1 cellular context compared by ENCODE assay signal in the genomic region with DNA sequence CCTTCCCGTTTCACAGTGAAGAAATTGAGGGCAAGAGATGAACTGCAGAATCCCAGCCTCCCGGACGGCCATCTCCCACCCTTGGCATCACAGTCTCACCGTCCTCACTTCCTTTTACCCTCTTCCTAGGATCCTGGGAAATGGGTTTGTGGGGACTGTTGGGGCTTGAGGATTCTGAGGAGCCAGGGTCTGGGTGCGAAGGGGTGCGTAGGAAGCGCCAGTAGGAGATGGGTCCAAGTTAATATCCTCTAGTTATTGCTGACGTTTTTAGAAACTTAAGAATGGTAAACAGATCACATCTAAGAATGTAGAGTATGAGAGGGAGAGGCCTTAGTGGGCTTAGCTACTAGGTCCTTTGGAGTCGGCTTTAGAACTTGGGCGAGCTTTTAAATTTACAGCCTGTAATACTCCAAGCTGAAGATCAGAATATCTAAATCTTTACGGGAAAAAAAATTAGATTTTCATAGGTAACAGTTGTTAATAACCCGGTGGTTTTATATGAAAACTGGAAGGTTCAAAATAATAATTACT.
TF ChIP-seq lines count a peak whose summit lies in the region.

No MANE protein-coding gene starts in this region.

TF ChIP-seq in endothelial cell of umbilical vein, 7 proteins besides CTCF, POLR2A, EP300 and RAD21 (continued from another document):
- TF ChIP-seq, protein P1, sequence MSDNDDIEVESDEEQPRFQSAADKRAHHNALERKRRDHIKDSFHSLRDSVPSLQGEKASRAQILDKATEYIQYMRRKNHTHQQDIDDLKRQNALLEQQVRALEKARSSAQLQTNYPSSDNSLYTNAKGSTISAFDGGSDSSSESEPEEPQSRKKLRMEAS (IDR thresholded peaks at IDR 0.05; ENCODE audit: insufficient read depth, insufficient read length), result no peak
- TF ChIP-seq MYC (IDR thresholded peaks at IDR 0.05; ENCODE audit: low read depth, low read length) (no peak), POLR2AphosphoS5 (IDR thresholded peaks at IDR 0.05; ENCODE audit: insufficient read depth, low read depth, low read length) (no peak), FOS (IDR thresholded peaks at IDR 0.05; ENCODE audit: borderline replicate concordance, insufficient read depth, low read length) (no peak)
